Comparison of ENCODE assay signal across 17 cellular contexts in genomic region chr10:125004571-125005311, GRCh38.
A peak's percentile ranks its signal among the peaks of the same experiment; 100 is the strongest.
DNase-seq lines count a peak whose midpoint lies in the region; ATAC-seq lines count a peak whose summit lies in the region.
"Had no signal": no experiment of that assay in that cellular context is flagged by ENCODE, and none has a peak within 500 bp of the region (broad histone marks: within the 10 kb centered on the region; RNA-seq: fewer than 3 reads in every experiment).

No MANE protein-coding gene starts in this region.

- DNase-seq in islet precursor cell (peak; percentile 44), posterior vena cava (ENCODE audit: low spot score) (peak; percentile 52), AG08395 (ENCODE audit: low spot score) (no peak)
- DNase-seq: activated CD4-positive, alpha-beta T cell treated with anti-CD3 and anti-CD28 coated beads, Interleukin-2, amount 50 U/mL, for 48 hours; activated T-cell treated with anti-CD3 and anti-CD28 coated beads, Interleukin-2, amount 50 U/mL, for 1 hour; DND-41; NCI-H2029 treated with DMSO at 0.1 percent for 48 hours; NCI-H510A; RPMI8226 had no signal

- H3K36me3 Mint-ChIP-seq in stimulated activated memory B cell treated with anti-CD40 and anti-IgM and Interleukin-4, amounts not matched to agents 10 μg/mL and 1 μg/mL and 100 μg/mL, for 72 hours = no peaks in the 10 kb centered on the region
- H3K36me3 Mint-ChIP-seq: activated naive CD8-positive, alpha-beta T cell treated with anti-CD3 and anti-CD28 coated beads, Interleukin-2, amount 10 ng/mL, durations not matched to agents 7 days and 5 days; IgD-negative memory B cell had no signal

- no peak for ATAC-seq in stimulated activated memory B cell treated with anti-CD40 and anti-IgM and Interleukin-4, amounts not matched to agents 10 μg/mL and 1 μg/mL and 100 μg/mL, for 72 hours
- ATAC-seq in GM21786 (IDR thresholded peaks at IDR 0.05; ENCODE audit: unreplicated experiment) = no peak
- ATAC-seq: upper lobe of right lung had no signal

- H3K27me3 Mint-ChIP-seq in stimulated activated memory B cell treated with anti-CD40 and anti-IgM and Interleukin-4, amounts not matched to agents 10 μg/mL and 1 μg/mL and 100 μg/mL, for 72 hours = peaks cover 54% of the 10 kb centered on the region
- H3K27me3 Mint-ChIP-seq: activated naive CD8-positive, alpha-beta T cell treated with anti-CD3 and anti-CD28 coated beads, Interleukin-2, amount 10 ng/mL, durations not matched to agents 7 days and 5 days had no signal

- H3K9ac ChIP-seq in BLaER1 = 0 out of 2 replicates have a peak overlapping the region, but pooled peaks have one; percentile 13
- H3K9ac ChIP-seq in HUES64 (ENCODE audit: low read depth, low read length) = no peak overlapping the region; the same call in 1 of the 2 replicates

- peak overlapping the region; percentile 55 for H3K4me2 ChIP-seq in BLaER1

- H3K4me1 ChIP-seq in BLaER1 (peaks cover 35% of the 10 kb centered on the region), HUES64 (ENCODE audit: insufficient read depth, low read length) (0 out of 2 replicates have a peak, but pooled peaks cover 15% of the 10 kb centered on the region)

- no peak overlapping the region for H3K4me3 Mint-ChIP-seq in stimulated activated memory B cell treated with anti-CD40 and anti-IgM and Interleukin-4, amounts not matched to agents 10 μg/mL and 1 μg/mL and 100 μg/mL, for 72 hours
- H3K4me3 Mint-ChIP-seq: activated naive CD8-positive, alpha-beta T cell treated with anti-CD3 and anti-CD28 coated beads, Interleukin-2, amount 10 ng/mL, durations not matched to agents 7 days and 5 days; IgD-negative memory B cell had no signal

- H3K27me3 ChIP-seq in BLaER1 (no peaks in the 10 kb centered on the region), HUES64 (ENCODE audit: insufficient read depth, low read length) (no peaks in the 10 kb centered on the region)
- H3K27me3 ChIP-seq: esophagus muscularis mucosa, upper lobe of right lung had no signal

- peaks cover 100% of the 10 kb centered on the region for H4K20me1 ChIP-seq in BLaER1

- peaks cover 98% of the 10 kb centered on the region for H3K36me3 ChIP-seq in BLaER1
- peaks cover 83% of the 10 kb centered on the region for H3K36me3 ChIP-seq in HUES64 (ENCODE audit: insufficient read depth, low read length)

- H3K27ac Mint-ChIP-seq in stimulated activated memory B cell treated with anti-CD40 and anti-IgM and Interleukin-4, amounts not matched to agents 10 μg/mL and 1 μg/mL and 100 μg/mL, for 72 hours = no peak overlapping the region
- H3K27ac Mint-ChIP-seq: activated naive CD8-positive, alpha-beta T cell treated with anti-CD3 and anti-CD28 coated beads, Interleukin-2, amount 10 ng/mL, durations not matched to agents 7 days and 5 days; IgD-negative memory B cell had no signal

- intact Hi-C loops in posterior vena cava (cut with DNase I) = loop anchor here in 1 of 2 donors (10.0 kb wide), 1 partner anchor 50 kb away; no protein-coding TSS in a partner anchor

- H3K4me3 ChIP-seq in BLaER1 (no peak overlapping the region), HUES64 (ENCODE audit: low read length) (no peak overlapping the region)
- H3K4me3 ChIP-seq: esophagus muscularis mucosa, upper lobe of right lung had no signal

- H3K27ac ChIP-seq in BLaER1 (peak overlapping the region; percentile 72), HUES64 (ENCODE audit: low read depth, low read length) (peak overlapping the region; percentile 25; the same call in 1 of the 2 replicates)
- H3K27ac ChIP-seq: esophagus muscularis mucosa, upper lobe of right lung had no signal

- no peaks in the 10 kb centered on the region for H3K4me1 Mint-ChIP-seq in stimulated activated memory B cell treated with anti-CD40 and anti-IgM and Interleukin-4, amounts not matched to agents 10 μg/mL and 1 μg/mL and 100 μg/mL, for 72 hours
- H3K4me1 Mint-ChIP-seq: activated naive CD8-positive, alpha-beta T cell treated with anti-CD3 and anti-CD28 coated beads, Interleukin-2, amount 10 ng/mL, durations not matched to agents 7 days and 5 days; IgD-negative memory B cell had no signal

- H3K9me3 Mint-ChIP-seq in stimulated activated memory B cell treated with anti-CD40 and anti-IgM and Interleukin-4, amounts not matched to agents 10 μg/mL and 1 μg/mL and 100 μg/mL, for 72 hours = no peaks in the 10 kb centered on the region
- H3K9me3 Mint-ChIP-seq: activated naive CD8-positive, alpha-beta T cell treated with anti-CD3 and anti-CD28 coated beads, Interleukin-2, amount 10 ng/mL, durations not matched to agents 7 days and 5 days; IgD-negative memory B cell had no signal

- 91% methylated on average over 19 of the region's 19 CpGs for WGBS in HUES64

- H3K9me3 ChIP-seq in BLaER1 = no peaks in the 10 kb centered on the region
- no peaks in the 10 kb centered on the region for H3K9me3 ChIP-seq in HUES64 (ENCODE audit: insufficient read depth, low read depth, low read length)
- H3K9me3 ChIP-seq: esophagus muscularis mucosa, upper lobe of right lung had no signal
